ENCODE assay signal across 18 cellular contexts in genomic region chr4:123017636-123018390, GRCh38.
DNase-seq lines count a peak whose midpoint lies in the region; ATAC-seq and TF ChIP-seq lines count a peak whose summit lies in the region.
"Had no signal": no experiment of that assay in that cellular context is flagged by ENCODE, and none has a peak within 500 bp of the region (broad histone marks: within the 10 kb centered on the region; RNA-seq: fewer than 3 reads in every experiment).

No MANE protein-coding gene starts in this region.

- H3K27ac ChIP-seq in adrenal gland = no peak overlapping the region
- H3K27ac ChIP-seq in testis = no peak overlapping the region
- H3K27ac ChIP-seq: 22Rv1, tibial artery had no signal

- H3K27me3 ChIP-seq in adrenal gland (no peaks in the 10 kb centered on the region), testis (no peaks in the 10 kb centered on the region)
- H3K27me3 ChIP-seq: tibial artery had no signal

- intact Hi-C loops in adrenal gland (cut with DNase I) (no loop called here), testis (cut with DNase I; ENCODE audit: low total_unique reads) (no loop called here)

- H3K36me3 ChIP-seq in adrenal gland (replicated peaks in 1 of 2) (no peaks in the 10 kb centered on the region), testis (ENCODE audit: low read depth, missing control alignments) (no peaks in the 10 kb centered on the region)
- H3K36me3 ChIP-seq: tibial artery had no signal

- no peak overlapping the region for H3K4me3 ChIP-seq in adrenal gland
- no peak overlapping the region for H3K4me3 ChIP-seq in foreskin fibroblast (ENCODE audit: low read depth in 1 of 2, low read length in 2 of 2)
- H3K4me3 ChIP-seq in testis = no peak overlapping the region
- H3K4me3 ChIP-seq: skin epidermis, tibial artery had no signal

- H3K4me1 ChIP-seq in adrenal gland (replicated peaks in 1 of 2) = peaks cover 15% of the 10 kb centered on the region in 2 donors
- H3K4me1 ChIP-seq in testis = no peaks in the 10 kb centered on the region

- WGBS in adrenal gland, 4 donors = 56 to 62% (median 60%) methylated on average over 3 of the region's 3 CpGs
- WGBS in testis, 2 donors = 56 to 67% methylated on average over 3 of the region's 3 CpGs

- DNase-seq in NCI-H2171 treated with DMSO at 0.1 percent for 48 hours (lab: John Stamatoyannopoulos, UW) (peak; percentile 11), NCI-H2171 (lab: John Stamatoyannopoulos, UW) (no peak), adrenal gland (peak in 5 of 7 donors; percentile 2 to 33 (median 28)), foreskin fibroblast (peak; percentile 32 to 75), testis (peak; percentile 25)
- no peak for DNase-seq in stimulated activated CD4-positive, alpha-beta T cell treated with anti-CD3 and anti-CD28 coated beads, Interleukin-2, amount 100 ng/mL, for 24 hours
- DNase-seq in activated CD4-positive, CD25-positive, alpha-beta regulatory T cell treated with anti-CD3 and anti-CD28 coated beads, Interleukin-2, amount 50 U/mL, for 72 hours = no peak
- DNase-seq: activated CD8-positive, alpha-beta memory T cell treated with anti-CD3 and anti-CD28 coated beads, Interleukin-2, amount 10 ng/mL, durations not matched to agents 7 days and 5 days; activated naive CD8-positive, alpha-beta T cell treated with anti-CD3 and anti-CD28 coated beads, Interleukin-2, amount 10 ng/mL, durations not matched to agents 7 days and 5 days; DMS79; KBM-7; naive B cell; NCI-H2081; T1000; tibial artery had no signal

- ATAC-seq in GM19467 (IDR thresholded peaks at IDR 0.05; ENCODE audit: unreplicated experiment) = no peak
- ATAC-seq: activated CD8-positive, alpha-beta memory T cell treated with anti-CD3 and anti-CD28 coated beads, Interleukin-2, amount 10 ng/mL, durations not matched to agents 7 days and 5 days had no signal

- TF ChIP-seq POLR2A in adrenal gland (IDR thresholded peaks at IDR 0.05) (no peak), testis (IDR thresholded peaks at IDR 0.05) (no peak)

- no peaks in the 10 kb centered on the region for H3K9me3 ChIP-seq in adrenal gland (replicated peaks in 1 of 3)
- H3K9me3 ChIP-seq in testis = no peaks in the 10 kb centered on the region
- H3K9me3 ChIP-seq: tibial artery had no signal

- no peak for TF ChIP-seq CTCF in adrenal gland (IDR thresholded peaks at IDR 0.05)
- TF ChIP-seq CTCF in foreskin fibroblast (IDR thresholded peaks at IDR 0.05; ENCODE audit: low read depth, low read length) = no peak
- no peak for TF ChIP-seq CTCF in testis (IDR thresholded peaks at IDR 0.05)

Comparison
In these comparisons a context has a peak if more than half of its experiments do, and no peak if none do; other contexts are left out.
1. DNase-seq: peak in NCI-H2171 treated with DMSO at 0.1 percent for 48 hours (single experiment), adrenal gland (5 of 7), foreskin fibroblast (2 of 2) and testis (single experiment); none in NCI-H2171 (single experiment), stimulated activated CD4-positive, alpha-beta T cell treated with anti-CD3 and anti-CD28 coated beads, Interleukin-2, amount 100 ng/mL, for 24 hours (0 of 2) and activated CD4-positive, CD25-positive, alpha-beta regulatory T cell treated with anti-CD3 and anti-CD28 coated beads, Interleukin-2, amount 50 U/mL, for 72 hours (single experiment).